ENCODE assay signal across 19 cellular contexts in the genomic region with DNA sequence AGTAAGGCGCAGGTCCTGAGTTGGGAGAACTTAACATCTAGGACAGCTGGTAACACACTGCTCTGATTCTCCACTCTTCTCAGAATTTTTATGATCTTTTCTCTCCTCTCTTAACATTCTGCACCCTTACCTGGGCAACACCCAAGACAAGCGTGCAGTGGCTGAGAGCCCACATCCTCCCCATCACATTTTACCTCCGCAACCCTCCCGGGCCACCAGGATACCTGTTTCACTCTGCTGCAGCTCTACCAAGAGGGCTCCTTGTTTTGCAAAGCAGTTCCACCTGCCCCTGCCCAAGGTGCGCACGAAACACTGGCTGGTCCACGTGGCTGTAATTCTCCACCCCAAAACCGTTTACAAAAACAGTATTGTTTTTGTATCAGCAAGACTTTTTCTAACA.
A peak's percentile ranks its signal among the peaks of the same experiment; 100 is the strongest.
DNase-seq lines count a peak whose midpoint lies in the region; ATAC-seq and TF ChIP-seq lines count a peak whose summit lies in the region.
"Had no signal": no experiment of that assay in that cellular context is flagged by ENCODE, and none has a peak within 500 bp of the region (broad histone marks: within the 10 kb centered on the region; RNA-seq: fewer than 3 reads in every experiment).

No MANE protein-coding gene starts in this region.

- H2BK5ac ChIP-seq in mesenchymal stem cell (ENCODE audit: low read depth, low read length, poor library complexity, severe bottlenecking) (peak overlapping the region; percentile 38), neuronal stem cell (ENCODE audit: low read length) (no peak overlapping the region)

- no peaks in the 10 kb centered on the region for H3K27me3 Mint-ChIP-seq in activated naive CD4-positive, alpha-beta T cell treated with anti-CD3 and anti-CD28 coated beads for 36 hours (ENCODE audit: low read depth)
- H3K27me3 Mint-ChIP-seq in stimulated activated naive CD8-positive, alpha-beta T cell treated with anti-CD3 and anti-CD28 coated beads, Interleukin-15, amount 100 ng/mL, for 72 hours: no peaks in the 10 kb centered on the region

- no peak overlapping the region for H2AFZ ChIP-seq in mesenchymal stem cell (ENCODE audit: low read depth, low read length)
- no peak overlapping the region for H2AFZ ChIP-seq in neuronal stem cell (ENCODE audit: low read length)

- H2AK5ac ChIP-seq in mesenchymal stem cell (ENCODE audit: low read length, severe bottlenecking): no peak overlapping the region
- H2AK5ac ChIP-seq in neuronal stem cell (ENCODE audit: low read depth, low read length): no peak overlapping the region

- no peak overlapping the region for H3K9ac ChIP-seq in mesenchymal stem cell (ENCODE audit: low read length)
- no peak overlapping the region for H3K9ac ChIP-seq in neuronal stem cell (ENCODE audit: low read depth, low read length, poor library complexity)

- DNase-seq in activated naive CD4-positive, alpha-beta T cell treated with anti-CD3 and anti-CD28 coated beads for 36 hours: peak; percentile 5
- no peak for DNase-seq in activated naive CD4-positive, alpha-beta T cell treated with anti-CD3 and anti-CD28 coated beads, Interleukin-2, amount 50 U/mL, for 72 hours (ENCODE audit: low spot score in 2 of 2)
- no peak for DNase-seq in stimulated activated naive CD8-positive, alpha-beta T cell treated with anti-CD3 and anti-CD28 coated beads, Interleukin-15, amount 100 ng/mL, for 72 hours
- no peak for DNase-seq in stimulated activated naive CD8-positive, alpha-beta T cell treated with anti-CD3 and anti-CD28 coated beads, Interleukin-15, Interleukin-2, amounts not matched to agents 100 U/mL and 50 U/mL, for 24 hours
- DNase-seq in mesenchymal stem cell (no peak), spleen (peak; percentile 43), AG08396 (ENCODE audit: low spot score) (no peak), neuronal stem cell (ENCODE audit: low spot score) (no peak)
- DNase-seq: BE2C; C1 segment of cervical spinal cord; CD4-positive, alpha-beta memory T cell; DMS153; DMS79; GDM1; GOT3; H7; HFFc6 had no signal

- 72% methylated on average over 8 of the region's 8 CpGs for WGBS in mesenchymal stem cell
- 80 to 90% (median 88%) methylated on average over 8 of the region's 8 CpGs for WGBS in spleen, 5 donors
- no CpG with 5 or more reads among the region's 8 CpGs for whole genome bisulfite sequencing in neuronal stem cell (ENCODE audit: extremely low coverage in 2 of 2, insufficient read length in 2 of 2, insufficient replicate concordance in 1 of 2), 2 donors

- H3K9me3 Mint-ChIP-seq in activated naive CD4-positive, alpha-beta T cell treated with anti-CD3 and anti-CD28 coated beads for 36 hours: no peaks in the 10 kb centered on the region
- H3K9me3 Mint-ChIP-seq in activated naive CD4-positive, alpha-beta T cell treated with anti-CD3 and anti-CD28 coated beads, Interleukin-2, amount 50 U/mL, for 72 hours: no peaks in the 10 kb centered on the region
- no peaks in the 10 kb centered on the region for H3K9me3 Mint-ChIP-seq in stimulated activated naive CD8-positive, alpha-beta T cell treated with anti-CD3 and anti-CD28 coated beads, Interleukin-15, amount 100 ng/mL, for 72 hours

- intact Hi-C loops in activated naive CD4-positive, alpha-beta T cell treated with anti-CD3 and anti-CD28 coated beads for 36 hours (cut with micrococcal nuclease): no loop called here
- intact Hi-C loops in spleen (cut with DNase I; ENCODE audit: low total_unique reads): no loop called here

- H3K4me2 ChIP-seq in mesenchymal stem cell (ENCODE audit: low read length, poor library complexity, severe bottlenecking) (no peak overlapping the region), neuronal stem cell (ENCODE audit: insufficient read depth, low read length, poor library complexity, severe bottlenecking) (no peak overlapping the region)

- TF ChIP-seq POLR2A in spleen (IDR thresholded peaks at IDR 0.05): no peak

- H3K36me3 ChIP-seq in mesenchymal stem cell (ENCODE audit: control insufficient read depth in 1 of 2, insufficient read depth in 2 of 2, low read depth in 1 of 2, low read length in 2 of 2): no peaks in the 10 kb centered on the region
- no peaks in the 10 kb centered on the region for H3K36me3 ChIP-seq in spleen
- H3K36me3 ChIP-seq in neuronal stem cell (replicated peaks in 1 of 2; ENCODE audit: control insufficient read depth in 2 of 2, insufficient read depth in 2 of 2, low read length in 2 of 2): no peaks in the 10 kb centered on the region
- H3K36me3 ChIP-seq: BE2C had no signal

- CTCF ChIA-PET in activated naive CD4-positive, alpha-beta T cell treated with anti-CD3 and anti-CD28 coated beads for 36 hours (lab: Charles Lee): interaction anchor here (1.3 kb wide), 1 partner anchor 101 kb away, joined by 3 read pairs; no protein-coding TSS in a partner anchor

- H4K91ac ChIP-seq in mesenchymal stem cell (ENCODE audit: low read length) (no peak overlapping the region), neuronal stem cell (ENCODE audit: low read depth, low read length, poor library complexity) (no peak overlapping the region)

- no peak for TF ChIP-seq CTCF in spleen (IDR thresholded peaks at IDR 0.05 in 8 of 11, conservative IDR thresholded peaks at IDR 0.05 in 3 of 11)

- H2BK15ac ChIP-seq in mesenchymal stem cell (ENCODE audit: low read depth, poor library complexity, severe bottlenecking): no peak overlapping the region
- H2BK15ac ChIP-seq in neuronal stem cell (ENCODE audit: low read length): no peak overlapping the region

- H4K8ac ChIP-seq in mesenchymal stem cell (ENCODE audit: low read length) (no peak overlapping the region), neuronal stem cell (ENCODE audit: low read depth, low read length) (no peak overlapping the region)

- H3K36me3 Mint-ChIP-seq in activated naive CD4-positive, alpha-beta T cell treated with anti-CD3 and anti-CD28 coated beads for 36 hours (ENCODE audit: low read depth): no peaks in the 10 kb centered on the region
- no peaks in the 10 kb centered on the region for H3K36me3 Mint-ChIP-seq in activated naive CD4-positive, alpha-beta T cell treated with anti-CD3 and anti-CD28 coated beads, Interleukin-2, amount 50 U/mL, for 72 hours
- H3K36me3 Mint-ChIP-seq: CD4-positive, alpha-beta memory T cell had no signal

- no peak overlapping the region for H3K4me3 Mint-ChIP-seq in activated naive CD4-positive, alpha-beta T cell treated with anti-CD3 and anti-CD28 coated beads for 36 hours
- H3K4me3 Mint-ChIP-seq in stimulated activated naive CD8-positive, alpha-beta T cell treated with anti-CD3 and anti-CD28 coated beads, Interleukin-15, amount 100 ng/mL, for 72 hours: no peak overlapping the region
- H3K4me3 Mint-ChIP-seq: CD4-positive, alpha-beta memory T cell; HFFc6 had no signal

- H2BK12ac ChIP-seq in mesenchymal stem cell (ENCODE audit: low read length in 2 of 2): no peak overlapping the region
- no peak overlapping the region for H2BK12ac ChIP-seq in neuronal stem cell (ENCODE audit: low read length)

- H3K27me3 ChIP-seq in mesenchymal stem cell (ENCODE audit: control insufficient read depth in 1 of 2, insufficient read depth in 1 of 2, low read length in 2 of 2) (peaks cover 0 to 24% of the 10 kb centered on the region in 2 experiments), spleen (replicated peaks in 1 of 7) (no peaks in the 10 kb centered on the region), neuronal stem cell (ENCODE audit: control insufficient read depth in 3 of 3, insufficient read depth in 3 of 3, low read depth in 1 of 3, low read length in 3 of 3) (no peaks in the 10 kb centered on the region)
- H3K27me3 ChIP-seq: BE2C had no signal

- H3K79me1 ChIP-seq in mesenchymal stem cell (replicated peaks; ENCODE audit: low read length, poor library complexity, severe bottlenecking) (no peaks in the 10 kb centered on the region), neuronal stem cell (ENCODE audit: low read depth, low read length) (no peaks in the 10 kb centered on the region)

- H3K23ac ChIP-seq in mesenchymal stem cell (ENCODE audit: low read length in 2 of 2): no peak overlapping the region
- no peak overlapping the region for H3K23ac ChIP-seq in neuronal stem cell (ENCODE audit: low read depth, low read length, poor library complexity)

- H3K4me3 ChIP-seq in mesenchymal stem cell (ENCODE audit: insufficient read depth in 1 of 2, low read depth in 1 of 2, low read length in 2 of 2): no peak overlapping the region
- no peak overlapping the region for H3K4me3 ChIP-seq in spleen
- H3K4me3 ChIP-seq in neuronal stem cell (ENCODE audit: low read length in 2 of 2): no peak overlapping the region

- H3K18ac ChIP-seq in mesenchymal stem cell (ENCODE audit: low read depth in 1 of 2, low read length in 2 of 2) (no peak overlapping the region), neuronal stem cell (ENCODE audit: low read length) (no peak overlapping the region)

- H2BK120ac ChIP-seq in mesenchymal stem cell (ENCODE audit: low read depth, low read length) (no peak overlapping the region), neuronal stem cell (ENCODE audit: low read depth, low read length) (no peak overlapping the region)

- H3K4me1 ChIP-seq in mesenchymal stem cell (ENCODE audit: control insufficient read depth, insufficient read depth, low read depth, low read length) (no peaks in the 10 kb centered on the region), spleen (no peaks in the 10 kb centered on the region), neuronal stem cell (ENCODE audit: control insufficient read depth in 2 of 2, insufficient read depth in 1 of 2, low read depth in 1 of 2, low read length in 2 of 2) (no peaks in the 10 kb centered on the region)
- H3K4me1 ChIP-seq: BE2C had no signal

- H3K14ac ChIP-seq in mesenchymal stem cell (ENCODE audit: low read length in 2 of 2) (no peak overlapping the region), neuronal stem cell (ENCODE audit: low read length) (no peak overlapping the region)

- H3K27ac Mint-ChIP-seq in activated naive CD4-positive, alpha-beta T cell treated with anti-CD3 and anti-CD28 coated beads for 36 hours: no peak overlapping the region
- H3K27ac Mint-ChIP-seq in activated naive CD4-positive, alpha-beta T cell treated with anti-CD3 and anti-CD28 coated beads, Interleukin-2, amount 50 U/mL, for 72 hours: no peak overlapping the region
- H3K27ac Mint-ChIP-seq in stimulated activated naive CD8-positive, alpha-beta T cell treated with anti-CD3 and anti-CD28 coated beads, Interleukin-15, amount 100 ng/mL, for 72 hours: peak overlapping the region; percentile 49 to 84
- H3K27ac Mint-ChIP-seq: CD4-positive, alpha-beta memory T cell; HFFc6 had no signal

- peaks cover 9% of the 10 kb centered on the region for H3K4me1 Mint-ChIP-seq in activated naive CD4-positive, alpha-beta T cell treated with anti-CD3 and anti-CD28 coated beads for 36 hours (ENCODE audit: low read depth)
- peaks cover 10% of the 10 kb centered on the region for H3K4me1 Mint-ChIP-seq in stimulated activated naive CD8-positive, alpha-beta T cell treated with anti-CD3 and anti-CD28 coated beads, Interleukin-15, amount 100 ng/mL, for 72 hours

- no peaks in the 10 kb centered on the region for H3K9me3 ChIP-seq in mesenchymal stem cell (ENCODE audit: control insufficient read depth, low read length)
- no peaks in the 10 kb centered on the region for H3K9me3 ChIP-seq in spleen
- H3K9me3 ChIP-seq in neuronal stem cell (replicated peaks in 1 of 2; ENCODE audit: control insufficient read depth in 2 of 2, insufficient read depth in 1 of 2, low read depth in 1 of 2, low read length in 2 of 2): no peaks in the 10 kb centered on the region
- H3K9me3 ChIP-seq: BE2C had no signal

- H3K4ac ChIP-seq in mesenchymal stem cell (ENCODE audit: low read depth in 1 of 2, low read length in 2 of 2) (no peak overlapping the region), neuronal stem cell (ENCODE audit: low read length) (no peak overlapping the region)

- no peak for ATAC-seq in activated naive CD4-positive, alpha-beta T cell treated with anti-CD3 and anti-CD28 coated beads, Interleukin-2, amount 50 U/mL, for 72 hours
- no peak for ATAC-seq in stimulated activated naive CD8-positive, alpha-beta T cell treated with anti-CD3 and anti-CD28 coated beads, Interleukin-15, amount 100 ng/mL, for 72 hours
- ATAC-seq in stimulated activated naive CD8-positive, alpha-beta T cell treated with anti-CD3 and anti-CD28 coated beads, Interleukin-15, Interleukin-2, amounts not matched to agents 100 U/mL and 50 U/mL, for 24 hours: no peak
- ATAC-seq: HCT116 had no signal

- H3K27ac ChIP-seq in mesenchymal stem cell (ENCODE audit: low read length, poor library complexity, severe bottlenecking) (no peak overlapping the region), spleen (no peak overlapping the region), neuronal stem cell (replicated peaks; ENCODE audit: low read length) (no peak overlapping the region)
- H3K27ac ChIP-seq: HL-60 had no signal

Comparison
In these comparisons a context has a peak if more than half of its experiments do, and no peak if none do; other contexts are left out.
1. DNase-seq: peak in activated naive CD4-positive, alpha-beta T cell treated with anti-CD3 and anti-CD28 coated beads for 36 hours (single experiment) and spleen (single experiment); none in activated naive CD4-positive, alpha-beta T cell treated with anti-CD3 and anti-CD28 coated beads, Interleukin-2, amount 50 U/mL, for 72 hours (0 of 2), stimulated activated naive CD8-positive, alpha-beta T cell treated with anti-CD3 and anti-CD28 coated beads, Interleukin-15, amount 100 ng/mL, for 72 hours (0 of 2), stimulated activated naive CD8-positive, alpha-beta T cell treated with anti-CD3 and anti-CD28 coated beads, Interleukin-15, Interleukin-2, amounts not matched to agents 100 U/mL and 50 U/mL, for 24 hours (single experiment), mesenchymal stem cell (single experiment), AG08396 (single experiment) and neuronal stem cell (single experiment).
2. H3K27ac Mint-ChIP-seq: peak in stimulated activated naive CD8-positive, alpha-beta T cell treated with anti-CD3 and anti-CD28 coated beads, Interleukin-15, amount 100 ng/mL, for 72 hours (2 of 2); none in activated naive CD4-positive, alpha-beta T cell treated with anti-CD3 and anti-CD28 coated beads for 36 hours (single experiment) and activated naive CD4-positive, alpha-beta T cell treated with anti-CD3 and anti-CD28 coated beads, Interleukin-2, amount 50 U/mL, for 72 hours (0 of 2).